ENCODE assay signal across 1 cellular context in the genomic region with DNA sequence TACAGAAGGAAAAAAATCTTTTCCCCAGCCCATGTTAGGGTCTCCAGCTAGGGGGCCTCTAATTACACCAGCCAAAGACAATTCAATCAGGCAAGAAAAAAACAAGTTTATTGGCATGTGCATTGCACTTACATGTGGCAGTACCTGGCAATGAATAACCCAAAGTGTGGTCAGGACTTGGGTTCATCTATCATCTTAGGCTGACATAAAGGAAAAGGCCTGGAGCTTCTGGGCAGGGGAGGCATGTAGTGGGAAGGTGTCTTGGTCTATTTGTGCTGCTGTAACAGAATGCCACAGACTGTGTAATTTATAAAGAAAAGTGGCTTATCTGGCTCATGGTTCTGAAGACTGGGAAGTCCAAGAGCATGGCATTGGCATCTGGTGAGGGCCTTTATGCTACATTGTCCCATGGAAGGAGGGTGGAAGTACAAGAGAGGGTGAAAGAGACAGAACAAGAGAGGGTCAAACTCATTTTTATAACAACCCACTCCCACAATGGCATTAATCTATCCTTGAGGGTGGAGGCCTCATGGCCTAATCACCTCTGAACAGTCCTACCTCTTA.
TF ChIP-seq lines count a peak whose summit lies in the region.

No MANE protein-coding gene starts in this region.

TF ChIP-seq in IMR-90, 13 proteins besides CTCF, POLR2A, EP300 and RAD21:
- TF ChIP-seq MAZ (IDR thresholded peaks at IDR 0.05; ENCODE audit: borderline replicate concordance, low read depth, low read length) (no peak), NFE2L2 (IDR thresholded peaks at IDR 0.05; ENCODE audit: low read depth, low read length) (no peak), RCOR1 (IDR thresholded peaks at IDR 0.05; ENCODE audit: insufficient replicate concordance, low read length) (no peak), SMC3 (IDR thresholded peaks at IDR 0.05; ENCODE audit: low read depth, low read length) (no peak), BHLHE40 (IDR thresholded peaks at IDR 0.05; ENCODE audit: low read depth, low read length) (no peak), MAFK (IDR thresholded peaks at IDR 0.05; ENCODE audit: low read depth, low read length) (no peak), FOS (IDR thresholded peaks at IDR 0.05; ENCODE audit: low read depth, low read length) (no peak)
